24 cellular contexts compared by ENCODE assay signal in the genomic region with DNA sequence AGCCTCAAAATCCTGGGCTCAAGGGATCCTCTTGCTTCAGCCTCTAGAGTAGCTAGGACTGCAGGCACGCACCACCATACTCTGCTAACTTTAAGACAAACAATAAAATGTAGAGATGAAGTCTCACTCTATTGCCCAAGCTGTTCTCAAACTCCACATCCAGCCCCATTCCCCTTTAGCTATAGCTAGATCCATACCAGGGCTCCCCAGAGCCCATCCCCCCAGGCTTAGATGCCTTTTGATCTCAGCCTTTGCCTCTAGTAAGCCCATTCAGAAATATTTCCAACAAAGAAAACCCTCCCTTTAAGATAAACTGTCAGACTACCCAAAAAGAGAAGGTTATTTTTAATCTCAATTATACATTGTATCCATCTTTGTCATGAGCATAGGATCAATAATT.
DNase-seq lines count a peak whose midpoint lies in the region; ATAC-seq lines count a peak whose summit lies in the region.
"Had no signal": no experiment of that assay in that cellular context is flagged by ENCODE, and none has a peak within 500 bp of the region (broad histone marks: within the 10 kb centered on the region; RNA-seq: fewer than 3 reads in every experiment).

No MANE protein-coding gene starts in this region.

- intact Hi-C loops in activated CD4-positive, alpha-beta T cell treated with anti-CD3 and anti-CD28 coated beads, Interleukin-2, amount 10 ng/mL, durations not matched to agents 24 days and 14 days (cut with micrococcal nuclease): no loop called here
- intact Hi-C loops in naive thymus-derived CD4-positive, alpha-beta T cell (cut with micrococcal nuclease): loop anchor here in 1 of 2 donors (2.0 kb wide), 1 partner anchor 19 kb away; no protein-coding TSS in a partner anchor

- peak overlapping the region; percentile 12 for H3K27ac Mint-ChIP-seq in activated CD4-positive, alpha-beta T cell treated with anti-CD3 and anti-CD28 coated beads, Interleukin-2, amount 10 ng/mL, durations not matched to agents 24 days and 14 days
- H3K27ac Mint-ChIP-seq in activated T-helper 17 cell treated with anti-CD3 and anti-CD28 coated beads, Interleukin-2, amount 50 U/mL, for 72 hours: peak overlapping the region; percentile 58
- H3K27ac Mint-ChIP-seq in naive thymus-derived CD4-positive, alpha-beta T cell: peak overlapping the region in 7 of 9 donors; percentile 31 to 80 (median 65)
- H3K27ac Mint-ChIP-seq: CD8-positive, alpha-beta T cell; HFFc6 had no signal

- H3K27me3 Mint-ChIP-seq in activated CD4-positive, alpha-beta T cell treated with anti-CD3 and anti-CD28 coated beads, Interleukin-2, amount 10 ng/mL, durations not matched to agents 24 days and 14 days: no peaks in the 10 kb centered on the region
- no peaks in the 10 kb centered on the region for H3K27me3 Mint-ChIP-seq in activated T-helper 17 cell treated with anti-CD3 and anti-CD28 coated beads, Interleukin-2, amount 50 U/mL, for 72 hours
- no peaks in the 10 kb centered on the region for H3K27me3 Mint-ChIP-seq in naive thymus-derived CD4-positive, alpha-beta T cell

- DNase-seq in activated CD4-positive, alpha-beta T cell treated with anti-CD3 and anti-CD28 coated beads, Interleukin-2, amount 10 ng/mL, durations not matched to agents 24 days and 14 days: no peak
- no peak for DNase-seq in activated CD4-positive, alpha-beta T cell treated with anti-CD3 and anti-CD28 coated beads for 48 hours
- peak; percentile 32 for DNase-seq in ELF-1 (ENCODE audit: low read depth, low spot score)
- DNase-seq in naive thymus-derived CD4-positive, alpha-beta T cell: no peak
- DNase-seq in NCI-H226: no peak
- DNase-seq in NCI-H1417 (lab: John Stamatoyannopoulos, UW): no peak
- DNase-seq: ACHN; CD8-positive, alpha-beta T cell; GF-D8; HFFc6; NCI-H1092; NCI-H1436 treated with DMSO at 0.1 percent for 48 hours; NCI-H2029; NCI-H345; NCI-H524; OCI-M1; SJCRH30 had no signal

- H3K4me3 Mint-ChIP-seq in activated CD4-positive, alpha-beta T cell treated with anti-CD3 and anti-CD28 coated beads, Interleukin-2, amount 10 ng/mL, durations not matched to agents 24 days and 14 days: no peak overlapping the region
- no peak overlapping the region for H3K4me3 Mint-ChIP-seq in activated T-helper 17 cell treated with anti-CD3 and anti-CD28 coated beads, Interleukin-2, amount 50 U/mL, for 72 hours
- peak overlapping the region in 5 of 10 donors; percentile 11 to 47 (median 20) for H3K4me3 Mint-ChIP-seq in naive thymus-derived CD4-positive, alpha-beta T cell
- H3K4me3 Mint-ChIP-seq: CD8-positive, alpha-beta T cell; HFFc6 had no signal

- CTCF ChIA-PET in naive thymus-derived CD4-positive, alpha-beta T cell (lab: Charles Lee): interaction anchor here (0.7 kb wide), 1 partner anchor 8 kb away, joined by 5 read pairs; no protein-coding TSS in a partner anchor

- POLR2A ChIA-PET in naive thymus-derived CD4-positive, alpha-beta T cell (lab: Charles Lee): no interaction called here

- no peak overlapping the region for H3K4me3 ChIP-seq in naive thymus-derived CD4-positive, alpha-beta T cell (ENCODE audit: low read length)
- H3K4me3 ChIP-seq: BLaER1, K562, SJCRH30 had no signal

- H3K9me3 ChIP-seq in naive thymus-derived CD4-positive, alpha-beta T cell (ENCODE audit: control insufficient read depth in 2 of 3, low read length in 3 of 3): no peaks in the 10 kb centered on the region
- H3K9me3 ChIP-seq: BLaER1, SJCRH30 had no signal

- H3K36me3 Mint-ChIP-seq in activated CD4-positive, alpha-beta T cell treated with anti-CD3 and anti-CD28 coated beads, Interleukin-2, amount 10 ng/mL, durations not matched to agents 24 days and 14 days (ENCODE audit: low read depth): peaks cover 33% of the 10 kb centered on the region
- H3K36me3 Mint-ChIP-seq in activated T-helper 17 cell treated with anti-CD3 and anti-CD28 coated beads, Interleukin-2, amount 50 U/mL, for 72 hours (ENCODE audit: low read depth): peaks cover 20% of the 10 kb centered on the region
- peaks cover 14 to 61% (median 40%) of the 10 kb centered on the region in 5 donors for H3K36me3 Mint-ChIP-seq in naive thymus-derived CD4-positive, alpha-beta T cell

- H3K27ac ChIP-seq in naive thymus-derived CD4-positive, alpha-beta T cell (ENCODE audit: low read depth, low read length): no peak overlapping the region
- H3K27ac ChIP-seq: 22Rv1, BLaER1, HL-60, SJCRH30 had no signal

- peaks cover under 1 to 29% of the 10 kb centered on the region in 2 donors for H3K4me1 ChIP-seq in naive thymus-derived CD4-positive, alpha-beta T cell (ENCODE audit: control insufficient read depth in 2 of 2, insufficient read depth in 2 of 2, low read length in 2 of 2)
- H3K4me1 ChIP-seq: BLaER1, SJCRH30 had no signal

- no peak for ATAC-seq in activated T-helper 17 cell treated with anti-CD3 and anti-CD28 coated beads, Interleukin-2, amount 50 U/mL, for 72 hours (replicated peaks)
- no peak for ATAC-seq in naive thymus-derived CD4-positive, alpha-beta T cell
- ATAC-seq in HG02840 (IDR thresholded peaks at IDR 0.05; ENCODE audit: low FRiP score, unreplicated experiment): no peak
- ATAC-seq: CD8-positive, alpha-beta T cell; HepG2; K562 had no signal

- no peaks in the 10 kb centered on the region for H3K27me3 ChIP-seq in naive thymus-derived CD4-positive, alpha-beta T cell (ENCODE audit: control insufficient read depth in 2 of 2, insufficient read depth in 2 of 2, low read length in 2 of 2)
- H3K27me3 ChIP-seq: BLaER1, SJCRH30 had no signal

- peaks cover 0 to 28% (median 0%) of the 10 kb centered on the region in 3 experiments for H3K36me3 ChIP-seq in naive thymus-derived CD4-positive, alpha-beta T cell (ENCODE audit: control insufficient read depth in 2 of 3, insufficient read depth in 3 of 3, low read length in 3 of 3)
- H3K36me3 ChIP-seq: BLaER1, SJCRH30 had no signal

- H3K9me3 Mint-ChIP-seq in activated CD4-positive, alpha-beta T cell treated with anti-CD3 and anti-CD28 coated beads, Interleukin-2, amount 10 ng/mL, durations not matched to agents 24 days and 14 days: peaks cover 3% of the 10 kb centered on the region
- no peaks in the 10 kb centered on the region for H3K9me3 Mint-ChIP-seq in activated T-helper 17 cell treated with anti-CD3 and anti-CD28 coated beads, Interleukin-2, amount 50 U/mL, for 72 hours
- peaks cover 0 to 10% (median 0%) of the 10 kb centered on the region in 11 donors for H3K9me3 Mint-ChIP-seq in naive thymus-derived CD4-positive, alpha-beta T cell
- H3K9me3 Mint-ChIP-seq: CD8-positive, alpha-beta T cell; HFFc6 had no signal

- peaks cover 17% of the 10 kb centered on the region for H3K4me1 Mint-ChIP-seq in activated CD4-positive, alpha-beta T cell treated with anti-CD3 and anti-CD28 coated beads, Interleukin-2, amount 10 ng/mL, durations not matched to agents 24 days and 14 days
- H3K4me1 Mint-ChIP-seq in activated T-helper 17 cell treated with anti-CD3 and anti-CD28 coated beads, Interleukin-2, amount 50 U/mL, for 72 hours: peaks cover 16% of the 10 kb centered on the region
- peaks cover 9 to 31% (median 21%) of the 10 kb centered on the region in 7 donors for H3K4me1 Mint-ChIP-seq in naive thymus-derived CD4-positive, alpha-beta T cell

Comparison
In these comparisons a context has a peak if more than half of its experiments do, and no peak if none do; other contexts are left out.
1. H3K27ac Mint-ChIP-seq: peak in every context shown above with its lines; median percentile 65 in naive thymus-derived CD4-positive, alpha-beta T cell; 58 in activated T-helper 17 cell treated with anti-CD3 and anti-CD28 coated beads, Interleukin-2, amount 50 U/mL, for 72 hours; 12 in activated CD4-positive, alpha-beta T cell treated with anti-CD3 and anti-CD28 coated beads, Interleukin-2, amount 10 ng/mL, durations not matched to agents 24 days and 14 days.